Comparison of ENCODE assay signal across 17 cellular contexts in genomic region chr1:243597383-243597782, GRCh38.
DNase-seq lines count a peak whose midpoint lies in the region; ATAC-seq and TF ChIP-seq lines count a peak whose summit lies in the region.
"Had no signal": no experiment of that assay in that cellular context is flagged by ENCODE, and none has a peak within 500 bp of the region (broad histone marks: within the 10 kb centered on the region; RNA-seq: fewer than 3 reads in every experiment).

No MANE protein-coding gene starts in this region.

- no peak for TF ChIP-seq CTCF in GM20000 (IDR thresholded peaks at IDR 0.05; ENCODE audit: extremely low read depth, missing control alignments)

- no peak overlapping the region for H2BK15ac ChIP-seq in mesenchymal stem cell (ENCODE audit: low read depth, poor library complexity, severe bottlenecking)

- no peak overlapping the region for H3K23ac ChIP-seq in mesenchymal stem cell (ENCODE audit: low read length in 2 of 2)

- no peak overlapping the region for H3K9ac ChIP-seq in mesenchymal stem cell (ENCODE audit: low read length)

- no peak overlapping the region for H3K14ac ChIP-seq in mesenchymal stem cell (ENCODE audit: low read length in 2 of 2)

- H4K91ac ChIP-seq in mesenchymal stem cell (ENCODE audit: low read length), result no peak overlapping the region

- H2AFZ ChIP-seq in mesenchymal stem cell (ENCODE audit: low read depth, low read length), result no peak overlapping the region

- H3K4ac ChIP-seq in mesenchymal stem cell (ENCODE audit: low read depth in 1 of 2, low read length in 2 of 2), result no peak overlapping the region

- whole genome bisulfite sequencing in mesenchymal stem cell, result 88% methylated on average over 2 of the region's 3 CpGs

- ATAC-seq in Right ventricle myocardium inferior, result no peak
- ATAC-seq: right cardiac atrium had no signal

- intact Hi-C loops in Right ventricle myocardium inferior (cut with DNase I), result no loop called here

- peak; percentile 23 for DNase-seq in ELR (ENCODE audit: low read depth)
- peak; percentile 46 for DNase-seq in M059J (ENCODE audit: low read depth)
- peak; percentile 24 for DNase-seq in astrocyte of the hippocampus (ENCODE audit: low read depth, low spot score)
- DNase-seq in mesenchymal stem cell, result peak; percentile 26
- DNase-seq in iPS-NIHi11 (ENCODE audit: low spot score), result no peak
- no peak for DNase-seq in Right ventricle myocardium inferior (ENCODE audit: missing footprints)
- no peak for DNase-seq in GM20000 (ENCODE audit: low spot score)
- DNase-seq in NCI-H2107 (lab: John Stamatoyannopoulos, UW), result no peak
- DNase-seq: activated T-cell treated with anti-CD3 and anti-CD28 coated beads, Interleukin-2, amount 50 U/mL, for 4 hours; adrenal gland; cerebellar nuclear complex; EL; NCI-H1417 treated with DMSO at 0.1 percent for 48 hours; NCI-H345; right cardiac atrium had no signal

- no peak overlapping the region for H3K4me3 ChIP-seq in mesenchymal stem cell (ENCODE audit: insufficient read depth in 1 of 2, low read depth in 1 of 2, low read length in 2 of 2)
- H3K4me3 ChIP-seq: adrenal gland, thoracic aorta had no signal

- no peaks in the 10 kb centered on the region for H3K27me3 ChIP-seq in mesenchymal stem cell (ENCODE audit: control insufficient read depth in 1 of 2, insufficient read depth in 1 of 2, low read length in 2 of 2)
- H3K27me3 ChIP-seq: adrenal gland had no signal

- no peak overlapping the region for H4K8ac ChIP-seq in mesenchymal stem cell (ENCODE audit: low read length)

- no peak overlapping the region for H2AK5ac ChIP-seq in mesenchymal stem cell (ENCODE audit: low read length, severe bottlenecking)

- peaks cover 6% of the 10 kb centered on the region for H3K79me1 ChIP-seq in mesenchymal stem cell (replicated peaks; ENCODE audit: low read length, poor library complexity, severe bottlenecking)

- no peak overlapping the region for H3K18ac ChIP-seq in mesenchymal stem cell (ENCODE audit: low read depth in 1 of 2, low read length in 2 of 2)

- peaks cover 4% of the 10 kb centered on the region for H3K4me1 ChIP-seq in mesenchymal stem cell (ENCODE audit: control insufficient read depth, insufficient read depth, low read depth, low read length)
- H3K4me1 ChIP-seq: adrenal gland had no signal

- H2BK120ac ChIP-seq in mesenchymal stem cell (ENCODE audit: low read depth, low read length), result no peak overlapping the region

- no peak overlapping the region for H2BK5ac ChIP-seq in mesenchymal stem cell (ENCODE audit: low read depth, low read length, poor library complexity, severe bottlenecking)

- no peak overlapping the region for H3K4me2 ChIP-seq in mesenchymal stem cell (ENCODE audit: low read length, poor library complexity, severe bottlenecking)

- no peak overlapping the region for H2BK12ac ChIP-seq in mesenchymal stem cell (ENCODE audit: low read length in 2 of 2)

- peaks cover 10% of the 10 kb centered on the region for H3K9me3 ChIP-seq in mesenchymal stem cell (ENCODE audit: control insufficient read depth, low read length)

- H3K27ac ChIP-seq in mesenchymal stem cell (ENCODE audit: low read length, poor library complexity, severe bottlenecking), result no peak overlapping the region
- H3K27ac ChIP-seq: adrenal gland, C4-2B, thoracic aorta had no signal

- peaks cover 2 to 10% of the 10 kb centered on the region in 2 experiments for H3K36me3 ChIP-seq in mesenchymal stem cell (ENCODE audit: control insufficient read depth in 1 of 2, insufficient read depth in 2 of 2, low read depth in 1 of 2, low read length in 2 of 2)
- H3K36me3 ChIP-seq: adrenal gland, thoracic aorta had no signal

Comparison
In these comparisons a context has a peak if more than half of its experiments do, and no peak if none do; other contexts are left out.
1. DNase-seq: peak in ELR (single experiment), M059J (single experiment), astrocyte of the hippocampus (single experiment) and mesenchymal stem cell (single experiment); none in iPS-NIHi11 (single experiment), Right ventricle myocardium inferior (single experiment), GM20000 (single experiment) and NCI-H2107 (single experiment).